1 cellular context compared by ENCODE assay signal in the genomic region with DNA sequence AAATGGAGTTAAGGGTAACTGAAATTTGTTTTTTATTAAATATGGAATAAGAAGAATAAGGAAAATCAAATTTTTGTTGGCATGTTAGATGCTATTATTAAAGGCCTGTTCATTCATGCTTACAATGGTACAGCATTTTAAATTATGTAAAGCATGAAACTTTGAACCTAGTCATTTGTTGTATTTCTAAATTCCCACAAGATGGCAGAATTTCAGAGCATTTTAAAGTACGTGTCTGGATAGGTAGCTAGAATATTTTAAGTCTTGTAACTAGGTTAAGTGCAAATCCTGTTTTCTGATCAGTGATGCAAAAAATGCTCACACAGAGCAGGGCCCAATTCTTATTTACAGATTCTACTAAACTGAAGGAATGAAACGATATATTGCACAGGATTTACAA.
TF ChIP-seq lines count a peak whose summit lies in the region.

No MANE protein-coding gene starts in this region.

TF ChIP-seq in HCT116, 20 proteins besides CTCF, POLR2A, EP300 and RAD21 (continued from another document):
- TF ChIP-seq, protein P1, sequence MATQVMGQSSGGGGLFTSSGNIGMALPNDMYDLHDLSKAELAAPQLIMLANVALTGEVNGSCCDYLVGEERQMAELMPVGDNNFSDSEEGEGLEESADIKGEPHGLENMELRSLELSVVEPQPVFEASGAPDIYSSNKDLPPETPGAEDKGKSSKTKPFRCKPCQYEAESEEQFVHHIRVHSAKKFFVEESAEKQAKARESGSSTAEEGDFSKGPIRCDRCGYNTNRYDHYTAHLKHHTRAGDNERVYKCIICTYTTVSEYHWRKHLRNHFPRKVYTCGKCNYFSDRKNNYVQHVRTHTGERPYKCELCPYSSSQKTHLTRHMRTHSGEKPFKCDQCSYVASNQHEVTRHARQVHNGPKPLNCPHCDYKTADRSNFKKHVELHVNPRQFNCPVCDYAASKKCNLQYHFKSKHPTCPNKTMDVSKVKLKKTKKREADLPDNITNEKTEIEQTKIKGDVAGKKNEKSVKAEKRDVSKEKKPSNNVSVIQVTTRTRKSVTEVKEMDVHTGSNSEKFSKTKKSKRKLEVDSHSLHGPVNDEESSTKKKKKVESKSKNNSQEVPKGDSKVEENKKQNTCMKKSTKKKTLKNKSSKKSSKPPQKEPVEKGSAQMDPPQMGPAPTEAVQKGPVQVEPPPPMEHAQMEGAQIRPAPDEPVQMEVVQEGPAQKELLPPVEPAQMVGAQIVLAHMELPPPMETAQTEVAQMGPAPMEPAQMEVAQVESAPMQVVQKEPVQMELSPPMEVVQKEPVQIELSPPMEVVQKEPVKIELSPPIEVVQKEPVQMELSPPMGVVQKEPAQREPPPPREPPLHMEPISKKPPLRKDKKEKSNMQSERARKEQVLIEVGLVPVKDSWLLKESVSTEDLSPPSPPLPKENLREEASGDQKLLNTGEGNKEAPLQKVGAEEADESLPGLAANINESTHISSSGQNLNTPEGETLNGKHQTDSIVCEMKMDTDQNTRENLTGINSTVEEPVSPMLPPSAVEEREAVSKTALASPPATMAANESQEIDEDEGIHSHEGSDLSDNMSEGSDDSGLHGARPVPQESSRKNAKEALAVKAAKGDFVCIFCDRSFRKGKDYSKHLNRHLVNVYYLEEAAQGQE (IDR thresholded peaks at IDR 0.05; ENCODE audit: low read depth) = no peak
- TF ChIP-seq ZNF274 (IDR thresholded peaks at IDR 0.05; ENCODE audit: low read depth, low read length) (no peak), SIN3A (IDR thresholded peaks at IDR 0.05; ENCODE audit: low read depth) (no peak), SRF (IDR thresholded peaks at IDR 0.05; ENCODE audit: low read depth) (no peak), ELF1 (IDR thresholded peaks at IDR 0.05; ENCODE audit: borderline replicate concordance, low read depth) (no peak)
- TF ChIP-seq, protein P2, sequence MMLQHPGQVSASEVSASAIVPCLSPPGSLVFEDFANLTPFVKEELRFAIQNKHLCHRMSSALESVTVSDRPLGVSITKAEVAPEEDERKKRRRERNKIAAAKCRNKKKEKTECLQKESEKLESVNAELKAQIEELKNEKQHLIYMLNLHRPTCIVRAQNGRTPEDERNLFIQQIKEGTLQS (IDR thresholded peaks at IDR 0.05) = no peak
- TF ChIP-seq, protein P3, sequence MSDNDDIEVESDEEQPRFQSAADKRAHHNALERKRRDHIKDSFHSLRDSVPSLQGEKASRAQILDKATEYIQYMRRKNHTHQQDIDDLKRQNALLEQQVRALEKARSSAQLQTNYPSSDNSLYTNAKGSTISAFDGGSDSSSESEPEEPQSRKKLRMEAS (IDR thresholded peaks at IDR 0.05) = no peak
